ENCODE assay signal across 25 cellular contexts in the genomic region with DNA sequence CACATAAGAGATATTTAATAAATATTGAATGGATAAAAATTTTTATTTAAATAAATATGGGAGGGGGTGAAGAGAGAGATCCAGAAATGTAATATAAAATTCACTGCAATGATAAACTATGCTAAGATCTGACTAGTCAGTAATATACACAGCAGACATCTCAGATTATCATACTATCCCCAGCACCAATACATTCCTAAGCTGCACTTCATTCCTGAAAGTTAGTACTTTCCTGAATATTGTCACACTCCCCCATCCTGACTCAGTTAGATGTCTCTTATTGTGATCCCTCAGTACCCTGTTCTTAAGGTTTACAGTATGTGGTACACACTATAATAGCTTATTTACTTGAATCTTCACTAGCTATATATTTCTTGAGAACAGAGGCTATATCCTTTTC.
"Had no signal": no experiment of that assay in that cellular context is flagged by ENCODE, and none has a peak within 500 bp of the region (broad histone marks: within the 10 kb centered on the region; RNA-seq: fewer than 3 reads in every experiment).

No MANE protein-coding gene starts in this region.

- H3K27me3 ChIP-seq: body of pancreas, colonic mucosa, gastroesophageal sphincter, heart left ventricle, tibial artery had no signal

- H3K4me3 Mint-ChIP-seq: activated B cell treated with CpG ODN at 0.5 μM for 24 hours; activated CD4-positive, alpha-beta memory T cell treated with anti-CD3 and anti-CD28 coated beads, Interleukin-2, amount 10 ng/mL, durations not matched to agents 7 days and 5 days; activated naive CD4-positive, alpha-beta T cell treated with anti-CD3 and anti-CD28 coated beads, Interleukin-2, amount 10 ng/mL, durations not matched to agents 7 days and 5 days; immature natural killer cell; naive B cell; neural crest cell; T-cell had no signal

- H3K27ac Mint-ChIP-seq: activated B cell treated with CpG ODN at 0.5 μM for 24 hours; activated CD4-positive, alpha-beta memory T cell treated with anti-CD3 and anti-CD28 coated beads, Interleukin-2, amount 10 ng/mL, durations not matched to agents 7 days and 5 days; activated naive CD4-positive, alpha-beta T cell treated with anti-CD3 and anti-CD28 coated beads, Interleukin-2, amount 10 ng/mL, durations not matched to agents 7 days and 5 days; activated T-helper 2 cell treated with anti-CD3 and anti-CD28 coated beads, Interferon-gamma antibody, Interleukin-2, Interleukin-4, amounts not matched to agents 10 μg/mL and 5 μg/mL and 100 μg/mL, durations not matched to agents 14 hours and 24 hours and 36 hours; immature natural killer cell; naive B cell; T-cell had no signal

- H3K4me1 ChIP-seq: body of pancreas, colonic mucosa, gastroesophageal sphincter, heart left ventricle, prostate gland, tibial artery had no signal

- H3K27ac ChIP-seq: body of pancreas, colonic mucosa, gastroesophageal sphincter, heart left ventricle, prostate gland, skin epidermis, tibial artery had no signal

- H3K9me3 Mint-ChIP-seq: activated B cell treated with CpG ODN at 0.5 μM for 24 hours; activated CD4-positive, alpha-beta memory T cell treated with anti-CD3 and anti-CD28 coated beads, Interleukin-2, amount 10 ng/mL, durations not matched to agents 7 days and 5 days; activated naive CD4-positive, alpha-beta T cell treated with anti-CD3 and anti-CD28 coated beads, Interleukin-2, amount 10 ng/mL, durations not matched to agents 7 days and 5 days; activated T-helper 2 cell treated with anti-CD3 and anti-CD28 coated beads, Interferon-gamma antibody, Interleukin-2, Interleukin-4, amounts not matched to agents 10 μg/mL and 5 μg/mL and 100 μg/mL, durations not matched to agents 14 hours and 24 hours and 36 hours; neural crest cell; T-cell had no signal

- H3K36me3 ChIP-seq: colonic mucosa, gastroesophageal sphincter, heart left ventricle, prostate gland, tibial artery had no signal

- H3K4me1 Mint-ChIP-seq: activated B cell treated with CpG ODN at 0.5 μM for 24 hours; activated CD4-positive, alpha-beta memory T cell treated with anti-CD3 and anti-CD28 coated beads, Interleukin-2, amount 10 ng/mL, durations not matched to agents 7 days and 5 days; activated naive CD4-positive, alpha-beta T cell treated with anti-CD3 and anti-CD28 coated beads, Interleukin-2, amount 10 ng/mL, durations not matched to agents 7 days and 5 days; immature natural killer cell; naive B cell; neural crest cell; T-cell had no signal

- ATAC-seq: body of pancreas, gastroesophageal sphincter, heart left ventricle, left ventricle myocardium superior, mucosa of descending colon, right cardiac atrium, T-cell had no signal

- H3K4me3 ChIP-seq: body of pancreas, colonic mucosa, gastroesophageal sphincter, heart left ventricle, mucosa of descending colon, prostate gland, skin epidermis, tibial artery had no signal

- H3K36me3 Mint-ChIP-seq: activated naive CD4-positive, alpha-beta T cell treated with anti-CD3 and anti-CD28 coated beads, Interleukin-2, amount 10 ng/mL, durations not matched to agents 7 days and 5 days; immature natural killer cell; naive B cell; T-cell had no signal

- DNase-seq: activated B cell treated with CpG ODN at 0.5 μM for 24 hours; activated CD4-positive, alpha-beta memory T cell treated with anti-CD3 and anti-CD28 coated beads, Interleukin-2, amount 10 ng/mL, durations not matched to agents 7 days and 5 days; activated CD4-positive, alpha-beta T cell treated with anti-CD3 and anti-CD28 coated beads for 48 hours; activated naive CD4-positive, alpha-beta T cell treated with anti-CD3 and anti-CD28 coated beads, Interleukin-2, amount 10 ng/mL, durations not matched to agents 7 days and 5 days; activated T-cell treated with anti-CD3 and anti-CD28 coated beads, Interleukin-2, amount 50 U/mL, for 1 hour; body of pancreas; caudate nucleus; colonic mucosa; heart left ventricle; immature natural killer cell; kidney glomerular epithelial cell; left ventricle myocardium superior; mucosa of descending colon; naive B cell; right cardiac atrium; stimulated activated naive CD8-positive, alpha-beta T cell treated with anti-CD3 and anti-CD28 coated beads, Interleukin-15, Interleukin-2, amounts not matched to agents 100 U/mL and 50 U/mL, for 24 hours; substantia nigra; T-cell; T-helper 9 cell; tibial artery had no signal
